In genomic region chr5:21895766-21896165, GRCh38 we compare ENCODE assay signal across 31 cellular contexts.
"Had no signal": no experiment of that assay in that cellular context is flagged by ENCODE, and none has a peak within 500 bp of the region (broad histone marks: within the 10 kb centered on the region; RNA-seq: fewer than 3 reads in every experiment).

No MANE protein-coding gene starts in this region.

- H3K4me3 Mint-ChIP-seq: endodermal cell; mesothelial cell of epicardium; naive B cell; natural killer cell treated with Interleukin-12 subunit alpha and Interleukin-12 subunit beta and Interleukin-15 and Interleukin-18, amount 100 ng/mL, for 72 hours; neural crest cell; stimulated activated naive CD8-positive, alpha-beta T cell treated with anti-CD3 and anti-CD28 coated beads, Interleukin-15, amount 100 ng/mL, for 72 hours had no signal

- H3K27ac ChIP-seq: dorsolateral prefrontal cortex, esophagus muscularis mucosa, foreskin keratinocyte, gastroesophageal sphincter, heart right ventricle, left lung, parathyroid adenoma, right atrium auricular region, suprapubic skin, transverse colon, upper lobe of right lung, uterus had no signal

- H3K27ac Mint-ChIP-seq: endodermal cell; mesothelial cell of epicardium; naive B cell; natural killer cell treated with Interleukin-12 subunit alpha and Interleukin-12 subunit beta and Interleukin-15 and Interleukin-18, amount 100 ng/mL, for 72 hours; progenitor cell of endocrine pancreas; stimulated activated naive CD8-positive, alpha-beta T cell treated with anti-CD3 and anti-CD28 coated beads, Interleukin-15, amount 100 ng/mL, for 72 hours had no signal

- H3K4me1 Mint-ChIP-seq: endodermal cell; naive B cell; neural crest cell; stimulated activated naive CD8-positive, alpha-beta T cell treated with anti-CD3 and anti-CD28 coated beads, Interleukin-15, amount 100 ng/mL, for 72 hours had no signal

- H2AFZ ChIP-seq: parathyroid adenoma had no signal

- H3K36me3 Mint-ChIP-seq: mesothelial cell of epicardium; naive B cell; natural killer cell treated with Interleukin-12 subunit alpha and Interleukin-12 subunit beta and Interleukin-15 and Interleukin-18, amount 100 ng/mL, for 72 hours had no signal

- ATAC-seq: foreskin keratinocyte; gastroesophageal sphincter; heart right ventricle; left cardiac atrium; left lung; mucosa of descending colon; natural killer cell treated with Interleukin-12 subunit alpha and Interleukin-12 subunit beta and Interleukin-15 and Interleukin-18, amount 100 ng/mL, for 72 hours; sciatic nerve; stimulated activated naive CD8-positive, alpha-beta T cell treated with anti-CD3 and anti-CD28 coated beads, Interleukin-15, amount 100 ng/mL, for 72 hours; upper lobe of right lung had no signal

- H3K36me3 ChIP-seq: esophagus muscularis mucosa, gastroesophageal sphincter, heart right ventricle, left lung, right atrium auricular region, suprapubic skin, transverse colon, upper lobe of right lung, uterus had no signal

- H3K27me3 ChIP-seq: esophagus muscularis mucosa, foreskin keratinocyte, gastroesophageal sphincter, left lung, right atrium auricular region, suprapubic skin, transverse colon, upper lobe of right lung, uterus had no signal

- H3K4me1 ChIP-seq: esophagus muscularis mucosa, foreskin keratinocyte, gastroesophageal sphincter, heart right ventricle, left lung, parathyroid adenoma, right atrium auricular region, suprapubic skin, transverse colon, upper lobe of right lung, uterus had no signal

- H3K9me3 ChIP-seq: esophagus muscularis mucosa, gastroesophageal sphincter, heart right ventricle, left lung, mucosa of descending colon, right atrium auricular region, suprapubic skin, transverse colon, upper lobe of right lung, uterus had no signal

- H3K79me2 ChIP-seq: parathyroid adenoma had no signal

- H3K9ac ChIP-seq: parathyroid adenoma had no signal

- DNase-seq: dorsolateral prefrontal cortex; effector CD4-positive, alpha-beta T cell; endodermal cell; foreskin keratinocyte; heart right ventricle; hippocampal formation; left cardiac atrium; left lung; mesenchymal stem cell; mucosa of descending colon; naive B cell; stimulated activated CD4-positive, alpha-beta T cell treated with anti-CD3 and anti-CD28 coated beads, Interleukin-12 subunit alpha, Interleukin-12 subunit beta, amount 100 ng/mL, for 4 hours; stimulated activated CD4-positive, alpha-beta T cell treated with anti-CD3 and anti-CD28 coated beads, Interleukin-1b, Interleukin-23, amount 100 ng/mL, for 48 hours; stimulated activated CD4-positive, alpha-beta T cell treated with anti-CD3 and anti-CD28 coated beads, Interleukin-4, amount 100 ng/mL, for 1 hour; stimulated activated CD8-positive, alpha-beta memory T cell treated with anti-CD3 and anti-CD28 coated beads, Interleukin-4, amount 100 ng/mL, for 48 hours; stimulated activated naive CD4-positive, alpha-beta T cell; stimulated activated naive CD8-positive, alpha-beta T cell treated with anti-CD3 and anti-CD28 coated beads, Interleukin-15, amount 100 ng/mL, for 72 hours; transverse colon; upper lobe of right lung; uterus had no signal

- H3K4me2 ChIP-seq: smooth muscle cell had no signal

- H3K4me3 ChIP-seq: dorsolateral prefrontal cortex, esophagus muscularis mucosa, gastroesophageal sphincter, heart right ventricle, left lung, mucosa of descending colon, right atrium auricular region, smooth muscle cell, suprapubic skin, transverse colon, upper lobe of right lung, uterus had no signal

- H3K27me3 Mint-ChIP-seq: naive B cell; natural killer cell treated with Interleukin-12 subunit alpha and Interleukin-12 subunit beta and Interleukin-15 and Interleukin-18, amount 100 ng/mL, for 72 hours; progenitor cell of endocrine pancreas; stimulated activated naive CD8-positive, alpha-beta T cell treated with anti-CD3 and anti-CD28 coated beads, Interleukin-15, amount 100 ng/mL, for 72 hours had no signal

- H3K9me3 Mint-ChIP-seq: endodermal cell, mesothelial cell of epicardium, naive B cell, neural crest cell had no signal
